Comparison of ENCODE assay signal across 8 cellular contexts in genomic region chr19:16326401-16327130, GRCh38. TPM values are rescaled to one million over a fixed set of nuclear protein-coding genes. Genes with fewer than 3 reads are reported as not detected.
DNase-seq lines count a peak whose midpoint lies in the region; ATAC-seq and TF ChIP-seq lines count a peak whose summit lies in the region.

No MANE protein-coding gene starts in this region.

- POLR2A ChIA-PET in RWPE1 (lab: Yijun Ruan, JAX; ENCODE audit: low non-redundant PET), result no interaction called here

- no peaks in the 10 kb centered on the region for H3K36me3 ChIP-seq in iPS DF 6.9 (ENCODE audit: control insufficient read depth, insufficient read depth, low read length)

- DNase-seq in HT1080 (ENCODE audit: low read depth) (peak; percentile 42), iPS DF 6.9 (ENCODE audit: low read depth, low spot score) (peak; percentile 22), Kasumi-1 (lab: John Stamatoyannopoulos, UW) (no peak), RWPE1 (ENCODE audit: low spot score) (no peak), HK-2 (ENCODE audit: unreplicated experiment) (no peak)
- peak; percentile 28 for DNase-seq in stimulated activated CD8-positive, alpha-beta memory T cell treated with anti-CD3 and anti-CD28 coated beads, Interleukin-12 subunit alpha, Interleukin-12 subunit beta, amount 100 ng/mL, for 4 hours (ENCODE audit: low read depth)

- no peak for TF ChIP-seq CTCF in RWPE1 (conservative IDR thresholded peaks at IDR 0.05; ENCODE audit: low read depth)

- H3K9me3 Mint-ChIP-seq in activated T-helper 17 cell treated with anti-CD3 and anti-CD28 coated beads, Interleukin-2, amount 50 U/mL, for 72 hours, result no peaks in the 10 kb centered on the region

- H3K27ac Mint-ChIP-seq in activated T-helper 17 cell treated with anti-CD3 and anti-CD28 coated beads, Interleukin-2, amount 50 U/mL, for 72 hours, result peak overlapping the region; percentile 62

- peak overlapping the region; percentile 53; the same call in 1 of the 2 replicates for H3K4me3 ChIP-seq in iPS DF 6.9 (ENCODE audit: low read length)

- CTCF ChIA-PET in RWPE1 (lab: Yijun Ruan, JAX), result no interaction called here

- H3K27me3 Mint-ChIP-seq in activated T-helper 17 cell treated with anti-CD3 and anti-CD28 coated beads, Interleukin-2, amount 50 U/mL, for 72 hours, result peaks cover 12% of the 10 kb centered on the region

- no peak overlapping the region for H3K27ac ChIP-seq in iPS DF 6.9 (ENCODE audit: low read length)
- no peak overlapping the region for H3K27ac ChIP-seq in RWPE1

- H3K4me1 ChIP-seq in iPS DF 6.9 (ENCODE audit: control insufficient read depth, insufficient read depth, low read length), result peaks cover 4% of the 10 kb centered on the region; the same call in 1 of the 2 replicates

- no peaks in the 10 kb centered on the region for H3K9me3 ChIP-seq in iPS DF 6.9 (ENCODE audit: control insufficient read depth, insufficient read depth, low read length)

- peaks cover 43% of the 10 kb centered on the region for H3K27me3 ChIP-seq in iPS DF 6.9 (ENCODE audit: control insufficient read depth, insufficient read depth, low read length)

- H3K36me3 Mint-ChIP-seq in activated T-helper 17 cell treated with anti-CD3 and anti-CD28 coated beads, Interleukin-2, amount 50 U/mL, for 72 hours (ENCODE audit: low read depth), result peaks cover 30% of the 10 kb centered on the region

- WGBS in iPS DF 6.9 (ENCODE audit: insufficient coverage, insufficient read length), result no CpG with 5 or more reads among the region's 55 CpGs

- no peak for ATAC-seq in activated T-helper 17 cell treated with anti-CD3 and anti-CD28 coated beads, Interleukin-2, amount 50 U/mL, for 72 hours (replicated peaks)
- no peak for ATAC-seq in GM21447 (IDR thresholded peaks at IDR 0.05; ENCODE audit: unreplicated experiment)

- peaks cover 34% of the 10 kb centered on the region for H3K4me1 Mint-ChIP-seq in activated T-helper 17 cell treated with anti-CD3 and anti-CD28 coated beads, Interleukin-2, amount 50 U/mL, for 72 hours

- peak overlapping the region; percentile 84 for H3K4me3 Mint-ChIP-seq in activated T-helper 17 cell treated with anti-CD3 and anti-CD28 coated beads, Interleukin-2, amount 50 U/mL, for 72 hours

RNA-seq across cellular contexts. Expression of gene KLF2, which starts 1.9 kb away (rescaled TPM):
- 15.6 and 37.9 TPM in 2 replicates for total RNA-seq in HT1080 (2014; rRNA removed; shearing (Covaris generic))
- polyA plus RNA-seq in HT1080 (2015; cell fraction: cytosol; rRNA removed), result 71.4 and 89.3 TPM in 2 replicates
- polyA plus RNA-seq in HT1080 (2015; cell fraction: nucleus; rRNA removed), result 73.6 and 96.5 TPM in 2 replicates
- 1 to 10 TPM; 1.9 to 9.9 TPM for total RNA-seq in activated T-helper 17 cell treated with anti-CD3 and anti-CD28 coated beads, Interleukin-2, amount 50 U/mL, for 72 hours

Comparison
In these comparisons a context has a peak if more than half of its experiments do, and no peak if none do; other contexts are left out.
1. DNase-seq: peak in HT1080 (single experiment), iPS DF 6.9 (single experiment) and stimulated activated CD8-positive, alpha-beta memory T cell treated with anti-CD3 and anti-CD28 coated beads, Interleukin-12 subunit alpha, Interleukin-12 subunit beta, amount 100 ng/mL, for 4 hours (single experiment); none in Kasumi-1 (0 of 2), RWPE1 (single experiment) and HK-2 (single experiment).